ENCODE assay signal across 2 cellular contexts in the genomic region with DNA sequence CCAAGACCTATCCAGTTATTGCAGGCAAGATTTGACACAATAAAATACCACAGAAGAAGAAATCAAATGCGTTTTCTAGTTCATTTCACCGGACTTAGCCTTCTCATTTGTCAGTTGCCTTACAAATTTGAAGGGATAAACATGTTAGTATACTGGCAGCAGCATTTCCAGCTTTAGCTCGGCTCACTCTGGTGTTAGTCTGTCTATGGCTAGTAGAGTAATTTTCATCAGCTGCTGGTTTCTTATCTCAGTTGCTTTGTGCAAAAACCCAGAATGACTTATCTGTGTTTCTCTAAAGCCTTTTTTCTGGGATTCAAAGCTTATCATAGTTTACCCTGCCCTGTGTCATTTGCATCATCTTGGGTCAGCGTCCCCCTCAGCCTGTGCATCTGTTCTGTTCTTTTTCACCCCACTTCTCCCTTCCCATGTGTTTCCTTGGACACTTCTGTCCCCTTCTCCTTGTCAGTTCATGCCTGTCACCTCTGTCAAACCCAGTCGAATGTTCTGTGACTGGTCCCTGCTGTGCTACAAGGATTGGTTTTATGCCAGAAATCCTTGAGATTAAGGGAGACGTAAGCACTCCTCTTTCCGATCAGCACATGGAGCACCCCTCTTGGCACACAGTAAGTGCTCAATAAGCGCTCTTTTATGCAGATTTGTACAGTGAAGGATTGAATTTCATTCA. TPM values are rescaled to one million over a fixed set of nuclear protein-coding genes. Genes with fewer than 3 reads are reported as not detected.
"Had no signal": no experiment of that assay in that cellular context is flagged by ENCODE, and none has a peak within 500 bp of the region (broad histone marks: within the 10 kb centered on the region; RNA-seq: fewer than 3 reads in every experiment).

No MANE protein-coding gene starts in this region.

RNA-seq across cellular contexts. Expression of gene ABCC6, which starts 23.4 kb away (rescaled TPM):
- total RNA-seq: GM23248, HT1080 had no signal
